In the genomic region with DNA sequence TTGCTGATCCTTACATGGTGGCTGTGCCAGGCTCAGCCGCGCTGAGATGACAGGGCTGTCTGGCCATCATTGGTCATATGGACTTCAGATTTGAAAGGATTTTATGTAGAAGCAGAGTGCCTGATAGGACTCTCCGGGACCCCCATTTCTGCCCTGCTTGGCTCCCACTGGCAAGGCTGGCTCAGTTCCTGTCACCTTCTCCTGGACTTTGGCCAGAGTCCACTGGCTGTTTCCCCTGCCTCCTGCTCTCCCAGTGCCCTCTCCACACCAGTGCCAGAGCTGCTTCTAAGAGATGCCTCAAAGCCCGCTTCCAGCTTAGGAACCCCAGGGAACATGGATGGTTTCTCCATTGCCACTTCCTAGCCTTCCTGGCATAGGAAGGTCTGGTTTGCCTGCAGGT, we compare ENCODE assay signal across 22 cellular contexts. TPM values are rescaled to one million over a fixed set of nuclear protein-coding genes. Genes with fewer than 3 reads are reported as not detected.
A peak's percentile ranks its signal among the peaks of the same experiment; 100 is the strongest.
DNase-seq lines count a peak whose midpoint lies in the region; ATAC-seq and TF ChIP-seq lines count a peak whose summit lies in the region.
"Had no signal": no experiment of that assay in that cellular context is flagged by ENCODE, and none has a peak within 500 bp of the region (broad histone marks: within the 10 kb centered on the region; RNA-seq: fewer than 3 reads in every experiment).

No MANE protein-coding gene starts in this region.

- H3K79me2 ChIP-seq in osteoblast (ENCODE audit: insufficient read depth, low read length): no peaks in the 10 kb centered on the region

- no peak overlapping the region for H3K4me3 ChIP-seq in CD4-positive, alpha-beta memory T cell (ENCODE audit: low read length in 2 of 2)
- H3K4me3 ChIP-seq in osteoblast (ENCODE audit: insufficient read depth, low read length): no peak overlapping the region
- H3K4me3 ChIP-seq: ascending aorta, right lobe of liver had no signal

- CTCF ChIA-PET in CD4-positive, alpha-beta memory T cell (lab: Charles Lee; ENCODE audit: partially characterized antibody): interaction anchor here (1.5 kb wide), 1 partner anchor 130 kb away, joined by 3 read pairs; no protein-coding TSS in a partner anchor

- H3K27me3 ChIP-seq in CD4-positive, alpha-beta memory T cell (ENCODE audit: insufficient read depth, low read length): no peaks in the 10 kb centered on the region
- H3K27me3 ChIP-seq in osteoblast (ENCODE audit: insufficient read depth, low read length): no peaks in the 10 kb centered on the region
- H3K27me3 ChIP-seq: ascending aorta, foreskin keratinocyte, right lobe of liver had no signal

- no peak overlapping the region for H2AFZ ChIP-seq in osteoblast (ENCODE audit: low read length)

- intact Hi-C loops in CD4-positive, alpha-beta memory T cell (cut with micrococcal nuclease): loop anchor here (10.0 kb wide), 1 partner anchor 158 kb away; no protein-coding TSS in a partner anchor

- H3K9me3 Mint-ChIP-seq in activated T-cell treated with anti-CD3 and anti-CD28 coated beads, Interleukin-2, amount 50 U/mL, for 72 hours: no peaks in the 10 kb centered on the region
- H3K9me3 Mint-ChIP-seq in CD4-positive, alpha-beta memory T cell: peaks cover 0 to 2% (median 0%) of the 10 kb centered on the region in 8 donors
- H3K9me3 Mint-ChIP-seq in activated naive CD4-positive, alpha-beta T cell treated with anti-CD3 and anti-CD28 coated beads, Interleukin-2, amount 50 U/mL, for 72 hours: no peaks in the 10 kb centered on the region

- no peak for DNase-seq in activated T-cell treated with anti-CD3 and anti-CD28 coated beads, Interleukin-2, amount 50 U/mL, for 72 hours
- no peak for DNase-seq in activated T-cell treated with anti-CD3 and anti-CD28 coated beads for 4 hours
- DNase-seq in CD4-positive, alpha-beta memory T cell: no peak
- no peak for DNase-seq in activated naive CD4-positive, alpha-beta T cell treated with anti-CD3 and anti-CD28 coated beads, Interleukin-2, amount 50 U/mL, for 72 hours (ENCODE audit: low spot score in 2 of 2)
- peak; percentile 41 for DNase-seq in osteoblast (ENCODE audit: insufficient read length, low spot score, missing footprints)
- DNase-seq: activated CD4-positive, alpha-beta T cell treated with anti-CD3 and anti-CD28 coated beads, Interleukin-2, amount 50 U/mL, for 4 hours; central memory CD4-positive, alpha-beta T cell; foreskin keratinocyte; NCI-H1092; NCI-H2081 treated with DMSO at 0.1 percent for 48 hours; NCI-H446; SHP77 had no signal

- H3K4me2 ChIP-seq in osteoblast (ENCODE audit: insufficient read depth, low read length): no peak overlapping the region

- H4K20me1 ChIP-seq in osteoblast (ENCODE audit: insufficient read depth, low read length): no peaks in the 10 kb centered on the region

- peaks cover 55% of the 10 kb centered on the region for H3K4me1 ChIP-seq in CD4-positive, alpha-beta memory T cell (ENCODE audit: insufficient read depth, low read length)
- H3K4me1 ChIP-seq in osteoblast (ENCODE audit: insufficient read depth, low read length): no peaks in the 10 kb centered on the region
- H3K4me1 ChIP-seq: ascending aorta, foreskin keratinocyte, right lobe of liver had no signal

- POLR2A ChIA-PET in CD4-positive, alpha-beta memory T cell (lab: Charles Lee; ENCODE audit: partially characterized antibody): no interaction called here

- peaks cover 57% of the 10 kb centered on the region for H3K4me1 Mint-ChIP-seq in activated T-cell treated with anti-CD3 and anti-CD28 coated beads, Interleukin-2, amount 50 U/mL, for 72 hours (ENCODE audit: low read depth)
- H3K4me1 Mint-ChIP-seq in CD4-positive, alpha-beta memory T cell: peaks cover 28 to 76% (median 58%) of the 10 kb centered on the region in 4 donors

- peak overlapping the region; percentile 1 to 47 for H3K4me3 Mint-ChIP-seq in activated T-cell treated with anti-CD3 and anti-CD28 coated beads, Interleukin-2, amount 50 U/mL, for 72 hours
- peak overlapping the region in 6 of 8 donors; percentile 12 to 57 (median 30) for H3K4me3 Mint-ChIP-seq in CD4-positive, alpha-beta memory T cell
- H3K4me3 Mint-ChIP-seq: nephron had no signal

- H3K36me3 Mint-ChIP-seq in activated T-cell treated with anti-CD3 and anti-CD28 coated beads, Interleukin-2, amount 50 U/mL, for 72 hours (ENCODE audit: insufficient read depth in 2 of 2): peaks cover 3 to 4% of the 10 kb centered on the region in 2 donors
- peaks cover 3 to 17% of the 10 kb centered on the region in 2 donors for H3K36me3 Mint-ChIP-seq in CD4-positive, alpha-beta memory T cell
- peaks cover 5 to 17% of the 10 kb centered on the region in 2 donors for H3K36me3 Mint-ChIP-seq in activated naive CD4-positive, alpha-beta T cell treated with anti-CD3 and anti-CD28 coated beads, Interleukin-2, amount 50 U/mL, for 72 hours

- no peak overlapping the region for H3K27ac ChIP-seq in CD4-positive, alpha-beta memory T cell (ENCODE audit: low read depth, low read length)
- no peak overlapping the region for H3K27ac ChIP-seq in osteoblast (ENCODE audit: low read depth, low read length)
- H3K27ac ChIP-seq: ascending aorta, foreskin keratinocyte, right lobe of liver had no signal

- H3K36me3 ChIP-seq in CD4-positive, alpha-beta memory T cell (ENCODE audit: insufficient read depth, low read length): no peaks in the 10 kb centered on the region
- H3K36me3 ChIP-seq in osteoblast (ENCODE audit: insufficient read depth, low read length): no peaks in the 10 kb centered on the region
- H3K36me3 ChIP-seq: ascending aorta, right lobe of liver had no signal

- no peak for TF ChIP-seq CTCF in osteoblast (IDR thresholded peaks at IDR 0.05; ENCODE audit: extremely low read depth, low read depth, low read length)

- no peak for ATAC-seq in activated T-cell treated with anti-CD3 and anti-CD28 coated beads, Interleukin-2, amount 50 U/mL, for 72 hours (replicated peaks in 1 of 2)
- no peak for ATAC-seq in activated naive CD4-positive, alpha-beta T cell treated with anti-CD3 and anti-CD28 coated beads, Interleukin-2, amount 50 U/mL, for 72 hours
- ATAC-seq in GM21786 (IDR thresholded peaks at IDR 0.05; ENCODE audit: unreplicated experiment) (no peak), GM21529 (IDR thresholded peaks at IDR 0.05; ENCODE audit: unreplicated experiment) (no peak)
- ATAC-seq: foreskin keratinocyte, left lobe of liver, right lobe of liver had no signal

- no peaks in the 10 kb centered on the region for H3K27me3 Mint-ChIP-seq in activated T-cell treated with anti-CD3 and anti-CD28 coated beads, Interleukin-2, amount 50 U/mL, for 72 hours (ENCODE audit: low read depth)
- no peaks in the 10 kb centered on the region for H3K27me3 Mint-ChIP-seq in CD4-positive, alpha-beta memory T cell

- H3K27ac Mint-ChIP-seq in activated T-cell treated with anti-CD3 and anti-CD28 coated beads, Interleukin-2, amount 50 U/mL, for 72 hours: peak overlapping the region; percentile 89
- H3K27ac Mint-ChIP-seq in CD4-positive, alpha-beta memory T cell: peak overlapping the region; percentile 22 to 71 (median 62)
- H3K27ac Mint-ChIP-seq in activated naive CD4-positive, alpha-beta T cell treated with anti-CD3 and anti-CD28 coated beads, Interleukin-2, amount 50 U/mL, for 72 hours: peak overlapping the region; percentile 16 to 87

- no peaks in the 10 kb centered on the region for H3K9me3 ChIP-seq in CD4-positive, alpha-beta memory T cell (ENCODE audit: control insufficient read depth in 1 of 2, low read length in 2 of 2)
- H3K9me3 ChIP-seq in osteoblast (ENCODE audit: low read depth, low read length): no peaks in the 10 kb centered on the region
- H3K9me3 ChIP-seq: ascending aorta, right lobe of liver had no signal

RNA-seq across cellular contexts. Expression of gene SH2D4B, which starts 5.1 kb away (rescaled TPM):
- under 1 TPM; 0.34 to 0.46 TPM for total RNA-seq in activated T-cell treated with anti-CD3 and anti-CD28 coated beads, Interleukin-2, amount 50 U/mL, for 72 hours
- under 1 TPM; 0.17 TPM for total RNA-seq in CD4-positive, alpha-beta memory T cell
- polyA plus RNA-seq in CD4-positive, alpha-beta memory T cell: not detected
- total RNA-seq in activated naive CD4-positive, alpha-beta T cell treated with anti-CD3 and anti-CD28 coated beads, Interleukin-2, amount 50 U/mL, for 72 hours: under 1 TPM in 1 of 2 donors, not detected in 1; 0.14 TPM
- total RNA-seq in osteoblast: under 0.01 TPM in 1 of 2 replicates, not detected in the other
- total RNA-seq: ascending aorta, foreskin keratinocyte, H4, left lobe of liver, LHCN-M2, right lobe of liver, ureter had no signal
- polyA plus RNA-seq: AG04450, foreskin keratinocyte had no signal
